In the genomic region with DNA sequence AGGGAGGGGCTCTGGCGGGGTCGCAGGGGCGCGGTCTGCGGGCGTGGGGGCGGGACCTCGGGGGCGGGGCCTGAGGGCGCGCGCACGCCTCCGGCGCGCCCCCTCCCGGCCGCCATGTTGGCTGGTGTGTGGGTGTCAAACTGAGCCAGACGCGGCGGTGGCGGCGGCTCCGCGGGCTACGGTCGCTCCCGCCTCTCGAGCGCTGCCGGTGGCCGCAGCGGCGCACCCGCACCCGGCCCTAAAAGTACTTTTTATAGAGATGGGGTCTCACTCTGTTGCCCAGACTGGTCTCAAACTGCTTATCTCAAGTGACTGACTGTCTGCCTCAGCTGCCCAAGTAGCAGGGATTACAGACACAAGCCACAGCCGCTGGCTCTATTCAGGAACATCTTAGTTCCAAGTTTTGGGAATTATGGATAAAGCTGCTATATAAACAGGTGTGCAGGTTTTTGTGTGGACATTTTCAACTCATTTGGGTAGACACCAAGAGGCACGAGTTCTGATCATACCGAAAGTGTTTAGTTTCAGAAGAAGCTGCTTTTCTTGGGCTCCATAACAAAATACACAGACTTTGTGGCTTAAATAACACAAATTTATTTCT, we compare ENCODE assay signal across 8 cellular contexts. TPM values are rescaled to one million over a fixed set of nuclear protein-coding genes. Genes with fewer than 3 reads are reported as not detected.
DNase-seq lines count a peak whose midpoint lies in the region; ATAC-seq and TF ChIP-seq lines count a peak whose summit lies in the region.
"Not testable (repeated sequence)": the region's sequence is repeated elsewhere in the genome, so short reads cannot be mapped to it uniquely, and the experiment has no call there.

No MANE protein-coding gene starts in this region.

- peak overlapping the region; percentile 61 for H3K4me2 ChIP-seq in DND-41 (ENCODE audit: insufficient read depth, low read length)

- ATAC-seq in DND-41 (ENCODE audit: insufficient read depth, low read depth) (peak; percentile 90), GM21390 (IDR thresholded peaks at IDR 0.05; ENCODE audit: unreplicated experiment) (peak; percentile 67), HG03378 (IDR thresholded peaks at IDR 0.05; ENCODE audit: unreplicated experiment) (peak; percentile 47), T-cell (replicated peaks in 1 of 4) (peak; percentile 67 to 84 (median 82)), gastroesophageal sphincter (peak; percentile 91)

- H3K4me1 Mint-ChIP-seq in T-cell; activated naive CD8-positive, alpha-beta T cell (ENCODE audit: low read depth); nephron progenitor cell: not testable (repeated sequence)

- CTCF ChIA-PET in T-cell (lab: Charles Lee) = not testable (repeated sequence)

- WGBS in gastroesophageal sphincter (ENCODE audit: low coverage in 1 of 2), 2 donors = no CpG with 5 or more reads among the region's 39 CpGs

- H3K27ac ChIP-seq in DND-41 (ENCODE audit: low read length) = not testable (repeated sequence)
- peak overlapping the region; percentile 64 to 86 (median 85) for H3K27ac ChIP-seq in gastroesophageal sphincter

- peak; percentile 77 for DNase-seq in DND-41
- peak in 32 of 34 experiments; percentile 24 to 79 (median 46) for DNase-seq in T-cell
- DNase-seq in nephron progenitor cell = peak; percentile 55
- peak; percentile 19 for DNase-seq in stimulated activated CD8-positive, alpha-beta memory T cell treated with anti-CD3 and anti-CD28 coated beads, Interleukin-15, amount 100 ng/mL, for 1 hour (ENCODE audit: low read depth)

- not testable (repeated sequence) for H3K4me1 ChIP-seq in DND-41 (ENCODE audit: insufficient read depth, low read length); gastroesophageal sphincter

- H2AFZ ChIP-seq in DND-41 (ENCODE audit: low read depth, low read length) = peak overlapping the region; percentile 60; the same call in 1 of the 2 replicates

- not testable (repeated sequence) for H3K27me3 Mint-ChIP-seq in T-cell; activated naive CD8-positive, alpha-beta T cell; nephron progenitor cell (ENCODE audit: low read depth, poor library complexity)

- POLR2A ChIA-PET in T-cell (lab: Charles Lee) = not testable (repeated sequence)

- H3K36me3 ChIP-seq in DND-41 (ENCODE audit: insufficient read depth, low read length); gastroesophageal sphincter: not testable (repeated sequence)

- H3K9me3 ChIP-seq in DND-41 (ENCODE audit: insufficient read depth, low read length, severe bottlenecking); gastroesophageal sphincter: not testable (repeated sequence)

- peak overlapping the region in 1 of 2 experiments; percentile 47; a peak in 2 of 4 replicates for H3K4me3 ChIP-seq in DND-41 (ENCODE audit: low read depth in 1 of 2, low read length in 2 of 2)
- peak overlapping the region; percentile 57 to 70 for H3K4me3 ChIP-seq in gastroesophageal sphincter

- H3K4me3 Mint-ChIP-seq in T-cell (peak overlapping the region; percentile 36 to 75 (median 69)), nephron progenitor cell (peak overlapping the region; percentile 60)
- H3K4me3 Mint-ChIP-seq in activated naive CD8-positive, alpha-beta T cell = peak overlapping the region; percentile 81

- peak; percentile 35 for TF ChIP-seq CTCF in DND-41 (IDR thresholded peaks at IDR 0.05; ENCODE audit: borderline replicate concordance, extremely low read depth, low read length, poor library complexity, severe bottlenecking)
- TF ChIP-seq CTCF in gastroesophageal sphincter (IDR thresholded peaks at IDR 0.05) = peak in 3 of 4 experiments; percentile 38 to 83 (median 62)
- TF ChIP-seq CTCF in nephron progenitor cell (IDR thresholded peaks at IDR 0.05) = not testable (repeated sequence)

- peak; percentile 72 to 88 for TF ChIP-seq POLR2A in gastroesophageal sphincter (IDR thresholded peaks at IDR 0.05)

- not testable (repeated sequence) for TF ChIP-seq EP300 in gastroesophageal sphincter (IDR thresholded peaks at IDR 0.05)

- not testable (repeated sequence) for H3K27me3 ChIP-seq in DND-41 (ENCODE audit: insufficient read depth, low read length, poor library complexity); gastroesophageal sphincter

- peak overlapping the region; percentile 51 for H3K9ac ChIP-seq in DND-41 (ENCODE audit: low read depth, low read length)

- not testable (repeated sequence) for H4K20me1 ChIP-seq in DND-41 (ENCODE audit: insufficient read depth, low read length)

- H3K27ac Mint-ChIP-seq in T-cell; activated naive CD8-positive, alpha-beta T cell; nephron progenitor cell: not testable (repeated sequence)

- H3K9me3 Mint-ChIP-seq in T-cell; activated naive CD8-positive, alpha-beta T cell (ENCODE audit: low read depth); nephron progenitor cell: not testable (repeated sequence)

- not testable (repeated sequence) for H3K36me3 Mint-ChIP-seq in T-cell; activated naive CD8-positive, alpha-beta T cell; nephron progenitor cell (ENCODE audit: low read depth)

- not testable (repeated sequence) for H3K79me2 ChIP-seq in DND-41 (ENCODE audit: insufficient read depth, low read length)

RNA-seq across cellular contexts. Expression of a gene that starts 16.2 kb away (rescaled TPM):
- total RNA-seq in T-cell (100 to 1,000 TPM in 1 of 5 donors, 10 to 100 TPM in 4; 28.0 to 106 (median 85.5) TPM), gastroesophageal sphincter (1 to 10 TPM in 2 of 4 donors, not detected in 2; 2.2 to 6.9 TPM)

Comparison
In these comparisons a context has a peak if more than half of its experiments do, and no peak if none do; other contexts are left out.
1. DNase-seq: peak in every context shown above with its lines; median percentile 77 in DND-41; 55 in nephron progenitor cell; 46 in T-cell; 19 in stimulated activated CD8-positive, alpha-beta memory T cell treated with anti-CD3 and anti-CD28 coated beads, Interleukin-15, amount 100 ng/mL, for 1 hour.